Comparison of ENCODE assay signal across 8 cellular contexts in genomic region chr3:122680381-122681293, GRCh38. TPM values are rescaled to one million over a fixed set of nuclear protein-coding genes. Genes with fewer than 3 reads are reported as not detected.
DNase-seq lines count a peak whose midpoint lies in the region; ATAC-seq and TF ChIP-seq lines count a peak whose summit lies in the region.

A gene with protein sequence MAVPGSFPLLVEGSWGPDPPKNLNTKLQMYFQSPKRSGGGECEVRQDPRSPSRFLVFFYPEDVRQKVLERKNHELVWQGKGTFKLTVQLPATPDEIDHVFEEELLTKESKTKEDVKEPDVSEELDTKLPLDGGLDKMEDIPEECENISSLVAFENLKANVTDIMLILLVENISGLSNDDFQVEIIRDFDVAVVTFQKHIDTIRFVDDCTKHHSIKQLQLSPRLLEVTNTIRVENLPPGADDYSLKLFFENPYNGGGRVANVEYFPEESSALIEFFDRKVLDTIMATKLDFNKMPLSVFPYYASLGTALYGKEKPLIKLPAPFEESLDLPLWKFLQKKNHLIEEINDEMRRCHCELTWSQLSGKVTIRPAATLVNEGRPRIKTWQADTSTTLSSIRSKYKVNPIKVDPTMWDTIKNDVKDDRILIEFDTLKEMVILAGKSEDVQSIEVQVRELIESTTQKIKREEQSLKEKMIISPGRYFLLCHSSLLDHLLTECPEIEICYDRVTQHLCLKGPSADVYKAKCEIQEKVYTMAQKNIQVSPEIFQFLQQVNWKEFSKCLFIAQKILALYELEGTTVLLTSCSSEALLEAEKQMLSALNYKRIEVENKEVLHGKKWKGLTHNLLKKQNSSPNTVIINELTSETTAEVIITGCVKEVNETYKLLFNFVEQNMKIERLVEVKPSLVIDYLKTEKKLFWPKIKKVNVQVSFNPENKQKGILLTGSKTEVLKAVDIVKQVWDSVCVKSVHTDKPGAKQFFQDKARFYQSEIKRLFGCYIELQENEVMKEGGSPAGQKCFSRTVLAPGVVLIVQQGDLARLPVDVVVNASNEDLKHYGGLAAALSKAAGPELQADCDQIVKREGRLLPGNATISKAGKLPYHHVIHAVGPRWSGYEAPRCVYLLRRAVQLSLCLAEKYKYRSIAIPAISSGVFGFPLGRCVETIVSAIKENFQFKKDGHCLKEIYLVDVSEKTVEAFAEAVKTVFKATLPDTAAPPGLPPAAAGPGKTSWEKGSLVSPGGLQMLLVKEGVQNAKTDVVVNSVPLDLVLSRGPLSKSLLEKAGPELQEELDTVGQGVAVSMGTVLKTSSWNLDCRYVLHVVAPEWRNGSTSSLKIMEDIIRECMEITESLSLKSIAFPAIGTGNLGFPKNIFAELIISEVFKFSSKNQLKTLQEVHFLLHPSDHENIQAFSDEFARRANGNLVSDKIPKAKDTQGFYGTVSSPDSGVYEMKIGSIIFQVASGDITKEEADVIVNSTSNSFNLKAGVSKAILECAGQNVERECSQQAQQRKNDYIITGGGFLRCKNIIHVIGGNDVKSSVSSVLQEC (N-terminal part only) (plus strand): TSS chr3:122680839. CDS start chr3:122680884, 45 bp downstream.

- TF ChIP-seq EP300 in stomach (IDR thresholded peaks at IDR 0.05): no peak

- ATAC-seq in HG03378 (IDR thresholded peaks at IDR 0.05; ENCODE audit: unreplicated experiment): peak; percentile 41

- H3K4me3 ChIP-seq in fibroblast of the aortic adventitia (ENCODE audit: low read depth, low read length) (peak within 1 kb of the TSS; percentile 81), stomach (peak within 1 kb of the TSS; percentile 82 to 94 (median 90))

- H3K9me3 Mint-ChIP-seq in nephron: no peaks in the 10 kb centered on the region

- H3K4me1 ChIP-seq in stomach: peaks cover 24 to 43% (median 34%) of the 10 kb centered on the region in 4 donors

- peak; percentile 24 for DNase-seq in SKM-1 (lab: John Stamatoyannopoulos, UW; ENCODE audit: unreplicated experiment)
- DNase-seq in SKM-1 treated with dmso at 0.1 percent for 144 hours (lab: John Stamatoyannopoulos, UW; ENCODE audit: unreplicated experiment): no peak
- DNase-seq in RPMI7951 (ENCODE audit: low read depth): peak; percentile 79
- peak; percentile 88 for DNase-seq in activated effector memory CD4-positive, alpha-beta T cell treated with anti-CD3 and anti-CD28 coated beads, Interleukin-2, amount 50 U/mL, for 16 hours
- DNase-seq in fibroblast of the aortic adventitia (ENCODE audit: low read depth): peak; percentile 74
- peak; percentile 79 for DNase-seq in stomach

- H3K9me3 ChIP-seq in stomach: no peaks in the 10 kb centered on the region

- peaks cover 4% of the 10 kb centered on the region for H3K36me3 Mint-ChIP-seq in nephron (ENCODE audit: low read depth)

- H3K27ac ChIP-seq in stomach: peak within 1 kb of the TSS; percentile 92 to 98 (median 96)

- peak within 1 kb of the TSS; percentile 81 to 92 (median 91) for H3K4me3 Mint-ChIP-seq in nephron

- TF ChIP-seq POLR2A in stomach (IDR thresholded peaks at IDR 0.05): no peak

- 0 to 1% (median 0%) methylated on average over 40 to 66 of the region's 66 CpGs for WGBS in stomach, 5 donors

- TF ChIP-seq CTCF in fibroblast of the aortic adventitia (IDR thresholded peaks at IDR 0.05; ENCODE audit: insufficient read depth, low read length): peak; percentile 23
- no peak for TF ChIP-seq CTCF in nephron (IDR thresholded peaks at IDR 0.05; ENCODE audit: unreplicated experiment in 3 of 3)
- peak in 2 of 7 experiments; percentile 15 to 34 for TF ChIP-seq CTCF in stomach (IDR thresholded peaks at IDR 0.05)

- H3K4me1 Mint-ChIP-seq in nephron: peaks cover 17% of the 10 kb centered on the region

- peak within 1 kb of the TSS; percentile 75 to 95 (median 77) for H3K27ac Mint-ChIP-seq in nephron

- H3K36me3 ChIP-seq in stomach: no peaks in the 10 kb centered on the region

- no peaks in the 10 kb centered on the region for H3K27me3 ChIP-seq in stomach

- intact Hi-C loops in stomach (cut with DNase I; ENCODE audit: low total_unique reads): loop anchor here (10.0 kb wide), 1 partner anchor 286 kb away; no protein-coding TSS in a partner anchor

- peaks cover 17% of the 10 kb centered on the region for H3K27me3 Mint-ChIP-seq in nephron (ENCODE audit: low read depth)

RNA-seq across cellular contexts. Expression of the gene that starts here (rescaled TPM):
- 73.7 and 113 TPM in 2 replicates for total RNA-seq in RPMI7951 (2014; rRNA removed; shearing (Covaris generic))
- total RNA-seq in fibroblast of the aortic adventitia (ENCODE audit: low replicate concordance): 41.6 and 73.8 TPM in 2 replicates
- total RNA-seq in stomach: 10 to 100 TPM; 16.8 to 49.7 (median 34.4) TPM
- 10 to 100 TPM in 1 of 3 donors, 1 to 10 TPM in 2; 5.0 to 11.0 (median 5.9) TPM for polyA plus RNA-seq in stomach
